29 cellular contexts compared by ENCODE assay signal in the genomic region with DNA sequence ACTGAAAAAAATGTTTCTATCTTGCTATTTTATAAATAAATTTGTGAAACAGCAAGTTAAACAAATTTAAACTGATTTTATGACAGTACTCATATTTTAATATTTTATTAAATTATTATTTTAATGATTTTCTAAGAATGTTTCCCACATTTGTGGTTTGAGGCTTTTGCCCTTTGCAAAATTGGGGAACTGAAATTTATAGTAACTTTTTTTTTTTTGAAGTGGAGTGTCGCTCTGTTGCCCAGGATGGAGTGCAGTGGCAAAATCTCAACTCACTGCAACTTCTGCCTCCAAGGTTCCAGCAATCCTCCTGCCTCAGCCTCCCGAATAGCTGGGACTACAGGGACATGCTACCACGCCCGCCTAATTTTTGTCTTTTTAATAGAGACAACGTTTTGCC.
"Had no signal": no experiment of that assay in that cellular context is flagged by ENCODE, and none has a peak within 500 bp of the region (broad histone marks: within the 10 kb centered on the region; RNA-seq: fewer than 3 reads in every experiment).

No MANE protein-coding gene starts in this region.

- H2AFZ ChIP-seq: hepatocyte had no signal

- H3K4me3 ChIP-seq: adrenal gland, ascending aorta, hepatocyte, lower lobe of right lung, ovary, prostate gland, testis, uterus had no signal

- H3K36me3 Mint-ChIP-seq: activated naive CD8-positive, alpha-beta T cell; immature natural killer cell; naive thymus-derived CD4-positive, alpha-beta T cell had no signal

- H3K27ac Mint-ChIP-seq: activated naive CD8-positive, alpha-beta T cell; activated T-helper 2 cell treated with anti-CD3 and anti-CD28 coated beads, Interferon-gamma antibody, Interleukin-2, Interleukin-4, amounts not matched to agents 10 μg/mL and 5 μg/mL and 100 μg/mL, durations not matched to agents 14 hours and 24 hours and 36 hours; immature natural killer cell had no signal

- ATAC-seq: activated T-cell treated with anti-CD3 and anti-CD28 coated beads, Interleukin-2, amount 50 U/mL, for 4 hours; left lobe of liver; lower lobe of right lung; naive thymus-derived CD4-positive, alpha-beta T cell had no signal

- H3K4me1 ChIP-seq: adrenal gland, ascending aorta, lower lobe of right lung, prostate gland, testis, uterus had no signal

- H3K9me3 Mint-ChIP-seq: activated T-cell treated with anti-CD3 and anti-CD28 coated beads, Interleukin-2, amount 50 U/mL, for 4 hours; activated T-helper 2 cell treated with anti-CD3 and anti-CD28 coated beads, Interferon-gamma antibody, Interleukin-2, Interleukin-4, amounts not matched to agents 10 μg/mL and 5 μg/mL and 100 μg/mL, durations not matched to agents 14 hours and 24 hours and 36 hours; immature natural killer cell; naive thymus-derived CD4-positive, alpha-beta T cell had no signal

- H3K27ac ChIP-seq: adrenal gland, ascending aorta, brain microvascular endothelial cell, hepatocyte, lower lobe of right lung, ovary, prostate gland, testis, uterus had no signal

- H3K4me3 Mint-ChIP-seq: activated naive CD8-positive, alpha-beta T cell; activated T-cell treated with anti-CD3 and anti-CD28 coated beads, Interleukin-2, amount 50 U/mL, for 4 hours; immature natural killer cell; naive thymus-derived CD4-positive, alpha-beta T cell had no signal

- H3K36me3 ChIP-seq: adrenal gland, ascending aorta, brain microvascular endothelial cell, lower lobe of right lung, ovary, prostate gland, uterus had no signal

- H3K4me2 ChIP-seq: hepatocyte had no signal

- H3K9me3 ChIP-seq: adrenal gland, ascending aorta, lower lobe of right lung, ovary, prostate gland, testis, uterus had no signal

- H3K27me3 ChIP-seq: ascending aorta, hepatocyte, ovary, testis had no signal

- H3K79me2 ChIP-seq: hepatocyte had no signal

- H3K4me1 Mint-ChIP-seq: immature natural killer cell; naive thymus-derived CD4-positive, alpha-beta T cell had no signal

- DNase-seq: activated CD4-positive, alpha-beta T cell treated with anti-CD3 and anti-CD28 coated beads for 4 hours; activated CD4-positive, alpha-beta T cell treated with anti-CD3 and anti-CD28 coated beads, Interleukin-2, amount 50 U/mL, for 48 hours; activated CD4-positive, CD25-positive, alpha-beta regulatory T cell; activated CD8-positive, alpha-beta memory T cell treated with anti-CD3 and anti-CD28 coated beads, Interleukin-2, amount 50 U/mL, for 48 hours; activated naive CD4-positive, alpha-beta T cell; activated T-cell treated with anti-CD3 and anti-CD28 coated beads, Interleukin-2, amount 50 U/mL, for 4 hours; adrenal gland; brain microvascular endothelial cell; caudate nucleus; dermis blood vessel endothelial cell; effector CD8-positive, alpha-beta T cell; erythroblast; foreskin fibroblast; immature natural killer cell; lower lobe of right lung; naive thymus-derived CD4-positive, alpha-beta T cell; ovary; stimulated activated CD4-positive, alpha-beta T cell treated with anti-CD3 and anti-CD28 coated beads, Interleukin-2, amount 100 ng/mL, for 48 hours; stimulated activated CD8-positive, alpha-beta memory T cell treated with anti-CD3 and anti-CD28 coated beads, Interleukin-4, amount 100 ng/mL, for 48 hours; stimulated activated naive CD4-positive, alpha-beta T cell; testis; trophoblast cell; uterus had no signal
